6 cellular contexts compared by ENCODE assay signal in genomic region chr3:54582424-54582823, GRCh38.
"Had no signal": no experiment of that assay in that cellular context is flagged by ENCODE, and none has a peak within 500 bp of the region (broad histone marks: within the 10 kb centered on the region; RNA-seq: fewer than 3 reads in every experiment).

No MANE protein-coding gene starts in this region.

- ATAC-seq: HepG2, K562 had no signal

- H3K4me3 Mint-ChIP-seq: IgD-negative memory B cell had no signal

- H3K27ac Mint-ChIP-seq: IgD-negative memory B cell had no signal

- H3K4me3 ChIP-seq: K562 had no signal

- H3K27me3 Mint-ChIP-seq: IgD-negative memory B cell had no signal

- DNase-seq: IMR-90, KBM-7 had no signal

- H3K27ac ChIP-seq: HL-60 had no signal

- H3K36me3 Mint-ChIP-seq: IgD-negative memory B cell had no signal

- H3K4me1 Mint-ChIP-seq: IgD-negative memory B cell had no signal
